In genomic region chr1:212833211-212834207, GRCh38 we compare ENCODE assay signal across 10 cellular contexts. TPM values are rescaled to one million over a fixed set of nuclear protein-coding genes. Genes with fewer than 3 reads are reported as not detected.
DNase-seq lines count a peak whose midpoint lies in the region; ATAC-seq, FAIRE-seq and TF ChIP-seq lines count a peak whose summit lies in the region.
"Not testable (repeated sequence)": the region's sequence is repeated elsewhere in the genome, so short reads cannot be mapped to it uniquely, and the experiment has no call there.
"Had no signal": no experiment of that assay in that cellular context is flagged by ENCODE, and none has a peak within 500 bp of the region (broad histone marks: within the 10 kb centered on the region; RNA-seq: fewer than 3 reads in every experiment).

No MANE protein-coding gene starts in this region.

- not testable (repeated sequence) for H3K4me3 Mint-ChIP-seq in CD4-positive, alpha-beta memory T cell
- peak overlapping the region in 4 of 5 donors; percentile 10 to 44 (median 29) for H3K4me3 Mint-ChIP-seq in immature natural killer cell

- TF ChIP-seq CTCF in Peyer's patch (IDR thresholded peaks at IDR 0.05); pancreas (IDR thresholded peaks at IDR 0.05): not testable (repeated sequence)

- FAIRE-seq in pancreas (lab: Jason Lieb, UNC): not testable (repeated sequence)

- POLR2A ChIA-PET in CD4-positive, alpha-beta memory T cell (lab: Charles Lee; ENCODE audit: partially characterized antibody): interaction anchor here (1.0 kb wide), 1 partner anchor 42 kb away, joined by 3 read pairs; the partner anchor contains the start of genes NSL1 and TATDN3

- H3K4me1 Mint-ChIP-seq in CD4-positive, alpha-beta memory T cell: not testable (repeated sequence)
- peaks cover 10 to 11% of the 10 kb centered on the region in 2 donors for H3K4me1 Mint-ChIP-seq in immature natural killer cell

- H3K27ac Mint-ChIP-seq in CD4-positive, alpha-beta memory T cell: peak overlapping the region in 4 of 7 donors; percentile 17 to 48 (median 35)
- not testable (repeated sequence) for H3K27ac Mint-ChIP-seq in immature natural killer cell

- not testable (repeated sequence) for H3K36me3 ChIP-seq in CD4-positive, alpha-beta memory T cell (ENCODE audit: insufficient read depth, low read length); Peyer's patch; pancreas

- H3K4me3 ChIP-seq in CD4-positive, alpha-beta memory T cell (ENCODE audit: low read length in 2 of 2); Peyer's patch; pancreas: not testable (repeated sequence)

- DNase-seq in CD4-positive, alpha-beta memory T cell: not testable (repeated sequence)
- DNase-seq in Peyer's patch: peak in 2 of 3 donors; percentile 62 to 80
- DNase-seq in immature natural killer cell: peak in 2 of 3 donors; percentile 28 to 43
- peak in 5 of 6 donors; percentile 54 to 67 (median 59) for DNase-seq in pancreas

- H3K27me3 Mint-ChIP-seq in CD4-positive, alpha-beta memory T cell; immature natural killer cell (ENCODE audit: low read depth in 3 of 3): not testable (repeated sequence)

- H3K4me1 ChIP-seq in CD4-positive, alpha-beta memory T cell (ENCODE audit: insufficient read depth, low read length); Peyer's patch: not testable (repeated sequence)
- peaks cover 0 to 18% (median 4%) of the 10 kb centered on the region in 3 donors for H3K4me1 ChIP-seq in pancreas

- intact Hi-C loops in CD4-positive, alpha-beta memory T cell (cut with micrococcal nuclease); pancreas (cut with DNase I): not testable (repeated sequence)

- not testable (repeated sequence) for H3K27me3 ChIP-seq in CD4-positive, alpha-beta memory T cell (ENCODE audit: insufficient read depth, low read length); Peyer's patch; pancreas

- not testable (repeated sequence) for H3K9me3 Mint-ChIP-seq in CD4-positive, alpha-beta memory T cell; immature natural killer cell

- CTCF ChIA-PET in CD4-positive, alpha-beta memory T cell (lab: Charles Lee; ENCODE audit: partially characterized antibody): not testable (repeated sequence)

- not testable (repeated sequence) for H3K36me3 Mint-ChIP-seq in CD4-positive, alpha-beta memory T cell; immature natural killer cell

- H3K9me3 ChIP-seq in CD4-positive, alpha-beta memory T cell (ENCODE audit: control insufficient read depth in 1 of 2, low read length in 2 of 2); Peyer's patch; pancreas: not testable (repeated sequence)

- ATAC-seq in GM18858 (IDR thresholded peaks at IDR 0.05; ENCODE audit: unreplicated experiment) (peak; percentile 60), GM19467 (IDR thresholded peaks at IDR 0.05; ENCODE audit: unreplicated experiment) (peak; percentile 91), HG02678 (IDR thresholded peaks at IDR 0.05; ENCODE audit: unreplicated experiment) (peak; percentile 78), HG03159 (IDR thresholded peaks at IDR 0.05; ENCODE audit: unreplicated experiment) (peak; percentile 70), pancreas (peak; percentile 89 to 94 (median 92))

- H3K27ac ChIP-seq in CD4-positive, alpha-beta memory T cell (ENCODE audit: low read depth, low read length): not testable (repeated sequence)
- H3K27ac ChIP-seq in Peyer's patch (peak overlapping the region in 3 of 4 donors; percentile 38 to 86 (median 74)), pancreas (peak overlapping the region in 3 of 4 donors; percentile 35 to 67 (median 60))

- 34 to 36% methylated on average over 8 of the region's 8 CpGs for WGBS in pancreas, 2 donors

- TF ChIP-seq POLR2A in Peyer's patch (IDR thresholded peaks at IDR 0.05): peak in 1 of 2 donors; percentile 35

RNA-seq across cellular contexts. Expression of gene SPATA45, which starts 13.9 kb away (rescaled TPM):
- total RNA-seq in CD4-positive, alpha-beta memory T cell: not detected
- not detected for polyA plus RNA-seq in CD4-positive, alpha-beta memory T cell
- total RNA-seq in Peyer's patch (not detected), pancreas (not detected)
- polyA plus RNA-seq in immature natural killer cell (not detected), pancreas (under 1 TPM in 1 of 2 donors, not detected in 1; 0.26 TPM)
- total RNA-seq: activated naive CD8-positive, alpha-beta T cell treated with anti-CD3 and anti-CD28 coated beads, Interleukin-2, amount 10 ng/mL, durations not matched to agents 7 days and 5 days; LHCN-M2 had no signal

RNA-seq across cellular contexts. Expression of gene FLVCR1, which starts 24.6 kb away (rescaled TPM):
- total RNA-seq in CD4-positive, alpha-beta memory T cell: 10 to 100 TPM; 10.8 to 12.7 TPM
- 1 to 10 TPM; 1.5 to 3.1 TPM for polyA plus RNA-seq in CD4-positive, alpha-beta memory T cell
- total RNA-seq in Peyer's patch (10 to 100 TPM; 19.8 to 83.4 (median 41.5) TPM), pancreas (1 to 10 TPM; 1.4 to 5.6 (median 3.5) TPM)
- polyA plus RNA-seq in immature natural killer cell (1 to 10 TPM in 2 of 3 donors, under 1 TPM in 1; 0.12 to 4.1 (median 1.6) TPM), pancreas (1 to 10 TPM; 2.2 to 4.0 TPM)

RNA-seq across cellular contexts. Expression of gene TATDN3, which starts 41.8 kb away (rescaled TPM):
- total RNA-seq in CD4-positive, alpha-beta memory T cell: 10 to 100 TPM; 13.8 to 17.2 TPM
- polyA plus RNA-seq in CD4-positive, alpha-beta memory T cell: 10 to 100 TPM; 18.5 to 18.9 TPM
- total RNA-seq in Peyer's patch (10 to 100 TPM in 2 of 4 donors, 1 to 10 TPM in 2; 5.8 to 22.3 (median 12.8) TPM), pancreas (1 to 10 TPM; 7.7 to 9.5 (median 8.8) TPM)
- polyA plus RNA-seq in immature natural killer cell (10 to 100 TPM in 2 of 3 donors, 1 to 10 TPM in 1; 8.5 to 14.8 (median 14.6) TPM), pancreas (10 to 100 TPM in 1 of 2 donors, 1 to 10 TPM in 1; 8.3 to 10.4 TPM)

RNA-seq across cellular contexts. Expression of gene NSL1, which starts 41.9 kb away (rescaled TPM):
- 10 to 100 TPM; 38.0 to 38.5 TPM for total RNA-seq in CD4-positive, alpha-beta memory T cell
- 10 to 100 TPM; 56.3 to 61.8 TPM for polyA plus RNA-seq in CD4-positive, alpha-beta memory T cell
- total RNA-seq in Peyer's patch (10 to 100 TPM; 29.2 to 61.9 (median 39.0) TPM), pancreas (10 to 100 TPM in 3 of 6 donors, 1 to 10 TPM in 3; 5.6 to 16.2 (median 9.3) TPM)
- polyA plus RNA-seq in immature natural killer cell (10 to 100 TPM; 63.4 to 70.6 (median 64.6) TPM), pancreas (10 to 100 TPM in 1 of 2 donors, 1 to 10 TPM in 1; 5.4 to 10.9 TPM)
